12 cellular contexts compared by ENCODE assay signal in the genomic region with DNA sequence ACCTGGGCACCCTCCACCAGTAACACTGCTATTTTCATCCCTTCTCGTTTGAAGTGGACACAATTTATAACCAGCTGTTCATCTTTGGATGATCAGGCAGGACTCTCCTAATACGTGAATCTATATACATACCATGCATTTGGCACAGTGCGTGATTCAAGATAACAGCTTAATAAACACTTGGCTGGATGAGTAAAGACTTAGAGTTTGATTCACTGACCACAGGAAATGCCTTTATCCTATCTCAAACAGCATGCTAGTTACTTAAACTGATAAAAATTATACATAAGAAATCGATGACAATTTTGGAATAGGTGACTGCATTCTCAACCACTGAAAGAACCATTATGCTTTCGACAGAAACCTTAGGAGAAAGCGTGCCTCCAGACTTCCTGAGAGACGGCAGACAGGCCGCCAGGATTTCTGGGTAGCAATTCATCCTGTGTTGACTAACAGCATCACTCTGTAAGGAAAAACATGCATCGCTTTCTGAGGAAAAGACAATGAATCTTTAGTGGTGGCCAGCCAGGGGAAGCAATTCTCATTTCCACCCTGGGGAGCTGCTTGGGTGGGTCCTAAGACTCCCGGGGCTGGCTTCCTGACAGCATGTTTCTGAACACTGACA. TPM values are rescaled to one million over a fixed set of nuclear protein-coding genes. Genes with fewer than 3 reads are reported as not detected.
A peak's percentile ranks its signal among the peaks of the same experiment; 100 is the strongest.
DNase-seq lines count a peak whose midpoint lies in the region; ATAC-seq lines count a peak whose summit lies in the region.
"Had no signal": no experiment of that assay in that cellular context is flagged by ENCODE, and none has a peak within 500 bp of the region (broad histone marks: within the 10 kb centered on the region; RNA-seq: fewer than 3 reads in every experiment).

No MANE protein-coding gene starts in this region.

- peak overlapping the region; percentile 76 for H3K27ac Mint-ChIP-seq in activated T-helper 2 cell treated with anti-CD3 and anti-CD28 coated beads, Interferon-gamma antibody, Interleukin-2, Interleukin-4, amounts not matched to agents 10 μg/mL and 5 μg/mL and 100 μg/mL, durations not matched to agents 14 hours and 24 hours and 36 hours

- no peaks in the 10 kb centered on the region for H3K9me3 Mint-ChIP-seq in activated T-helper 2 cell treated with anti-CD3 and anti-CD28 coated beads, Interferon-gamma antibody, Interleukin-2, Interleukin-4, amounts not matched to agents 10 μg/mL and 5 μg/mL and 100 μg/mL, durations not matched to agents 14 hours and 24 hours and 36 hours

- H3K27me3 Mint-ChIP-seq in activated T-helper 2 cell treated with anti-CD3 and anti-CD28 coated beads, Interferon-gamma antibody, Interleukin-2, Interleukin-4, amounts not matched to agents 10 μg/mL and 5 μg/mL and 100 μg/mL, durations not matched to agents 14 hours and 24 hours and 36 hours (ENCODE audit: low read depth), result no peaks in the 10 kb centered on the region

- ATAC-seq in GM21360 (IDR thresholded peaks at IDR 0.05; ENCODE audit: unreplicated experiment) (no peak), GM21528 (IDR thresholded peaks at IDR 0.05; ENCODE audit: low FRiP score, unreplicated experiment) (no peak)
- ATAC-seq: left lung had no signal

- DNase-seq in AG08395 (ENCODE audit: low spot score) (peak; percentile 49), HCEC 1CT (peak; percentile 89), hepatic stellate cell (ENCODE audit: low spot score) (peak; percentile 44), NOMO-1 treated with dmso at 0.1 percent for 144 hours (lab: John Stamatoyannopoulos, UW; ENCODE audit: unreplicated experiment) (no peak), SIG-M5 (lab: John Stamatoyannopoulos, UW) (no peak)
- DNase-seq in activated T-helper 2 cell treated with anti-CD3 and anti-CD28 coated beads, Interferon-gamma antibody, Interleukin-2, Interleukin-4, amounts not matched to agents 10 μg/mL and 5 μg/mL and 100 μg/mL, durations not matched to agents 14 hours and 24 hours and 36 hours (ENCODE audit: low spot score), result no peak
- DNase-seq: DND-41; NCI-H146; stimulated activated CD4-positive, alpha-beta T cell treated with anti-CD3 and anti-CD28 coated beads, Interleukin-4, amount 100 ng/mL, for 24 hours had no signal

- H3K4me3 Mint-ChIP-seq in activated T-helper 2 cell treated with anti-CD3 and anti-CD28 coated beads, Interferon-gamma antibody, Interleukin-2, Interleukin-4, amounts not matched to agents 10 μg/mL and 5 μg/mL and 100 μg/mL, durations not matched to agents 14 hours and 24 hours and 36 hours (ENCODE audit: low read depth), result peak overlapping the region; percentile 38

- intact Hi-C loops in activated T-helper 2 cell treated with anti-CD3 and anti-CD28 coated beads, Interferon-gamma antibody, Interleukin-2, Interleukin-4, amounts not matched to agents 10 μg/mL and 5 μg/mL and 100 μg/mL, durations not matched to agents 14 hours and 24 hours and 36 hours (cut with micrococcal nuclease), result no loop called here

- peaks cover 8% of the 10 kb centered on the region for H3K36me3 Mint-ChIP-seq in activated T-helper 2 cell treated with anti-CD3 and anti-CD28 coated beads, Interferon-gamma antibody, Interleukin-2, Interleukin-4, amounts not matched to agents 10 μg/mL and 5 μg/mL and 100 μg/mL, durations not matched to agents 14 hours and 24 hours and 36 hours (ENCODE audit: low read depth)

- peaks cover 56% of the 10 kb centered on the region for H3K4me1 Mint-ChIP-seq in activated T-helper 2 cell treated with anti-CD3 and anti-CD28 coated beads, Interferon-gamma antibody, Interleukin-2, Interleukin-4, amounts not matched to agents 10 μg/mL and 5 μg/mL and 100 μg/mL, durations not matched to agents 14 hours and 24 hours and 36 hours (ENCODE audit: low read depth)

RNA-seq across cellular contexts. Expression of gene MRPL36, which starts 9.7 kb away (rescaled TPM):
- total RNA-seq in activated T-helper 2 cell treated with anti-CD3 and anti-CD28 coated beads, Interferon-gamma antibody, Interleukin-2, Interleukin-4, amounts not matched to agents 10 μg/mL and 5 μg/mL and 100 μg/mL, durations not matched to agents 14 hours and 24 hours and 36 hours, result 96.1 and 96.4 TPM in 2 replicates

RNA-seq across cellular contexts. Expression of gene NDUFS6, which starts 11.3 kb away (rescaled TPM):
- total RNA-seq in activated T-helper 2 cell treated with anti-CD3 and anti-CD28 coated beads, Interferon-gamma antibody, Interleukin-2, Interleukin-4, amounts not matched to agents 10 μg/mL and 5 μg/mL and 100 μg/mL, durations not matched to agents 14 hours and 24 hours and 36 hours, result 31.6 and 39.9 TPM in 2 replicates

Comparison
In these comparisons a context has a peak if more than half of its experiments do, and no peak if none do; other contexts are left out.
1. DNase-seq: peak in AG08395 (single experiment), HCEC 1CT (single experiment) and hepatic stellate cell (single experiment); none in activated T-helper 2 cell treated with anti-CD3 and anti-CD28 coated beads, Interferon-gamma antibody, Interleukin-2, Interleukin-4, amounts not matched to agents 10 μg/mL and 5 μg/mL and 100 μg/mL, durations not matched to agents 14 hours and 24 hours and 36 hours (single experiment), NOMO-1 treated with dmso at 0.1 percent for 144 hours (single experiment) and SIG-M5 (single experiment).